7 cellular contexts compared by ENCODE assay signal in the genomic region with DNA sequence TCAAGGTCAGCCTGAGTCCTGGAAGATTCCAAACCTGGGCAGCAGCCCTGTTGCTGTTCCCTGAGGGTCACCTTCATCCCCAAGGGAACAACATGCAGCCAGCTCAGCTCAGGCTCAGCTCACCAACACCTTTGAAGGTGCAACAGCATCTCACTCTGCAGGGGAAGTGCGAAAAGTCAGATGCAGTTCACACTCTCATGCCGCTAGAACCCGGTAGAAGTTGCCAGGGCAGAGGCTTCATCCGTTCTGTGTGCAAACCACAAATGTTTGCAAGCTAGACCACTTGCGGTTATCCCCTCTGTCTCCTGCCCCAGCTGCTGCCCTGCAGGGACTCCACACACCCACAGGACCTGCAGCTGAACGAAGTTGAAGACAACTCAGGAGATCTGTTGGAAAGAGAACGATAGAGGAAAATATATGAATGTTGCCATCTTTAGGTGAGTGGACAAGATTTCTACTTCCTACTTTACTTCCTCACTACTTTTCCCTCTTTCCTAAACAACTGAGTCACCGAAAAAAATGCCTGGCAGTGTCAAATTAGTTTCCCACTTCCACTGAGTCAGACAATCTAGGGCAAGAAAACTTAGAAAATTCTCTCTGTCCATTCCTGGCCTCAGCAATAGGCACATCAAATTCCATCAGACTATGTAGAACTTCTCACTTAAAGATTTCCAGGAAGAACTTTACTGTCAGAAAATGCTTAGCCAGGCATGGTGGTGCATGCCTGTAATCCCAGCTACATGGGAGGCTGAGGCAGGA. TPM values are rescaled to one million over a fixed set of nuclear protein-coding genes. Genes with fewer than 3 reads are reported as not detected.
A peak's percentile ranks its signal among the peaks of the same experiment; 100 is the strongest.
DNase-seq lines count a peak whose midpoint lies in the region; ATAC-seq and TF ChIP-seq lines count a peak whose summit lies in the region.

No MANE protein-coding gene starts in this region.

- peak overlapping the region; percentile 70 for H3K4me2 ChIP-seq in Loucy (ENCODE audit: low read depth, low read length, poor library complexity, severe bottlenecking)

- peak overlapping the region; percentile 48 for H3K4me3 Mint-ChIP-seq in activated T-cell treated with anti-CD3 and anti-CD28 coated beads, Interleukin-2, amount 50 U/mL, for 4 hours

- no peaks in the 10 kb centered on the region for H3K9me3 Mint-ChIP-seq in activated T-cell treated with anti-CD3 and anti-CD28 coated beads, Interleukin-2, amount 50 U/mL, for 4 hours

- no peaks in the 10 kb centered on the region for H3K79me2 ChIP-seq in Loucy (ENCODE audit: insufficient read depth, low read length)

- H3K4me3 ChIP-seq in Loucy (ENCODE audit: low read length, poor library complexity, severe bottlenecking): peak overlapping the region; percentile 58

- no peak for DNase-seq in activated T-cell treated with anti-CD3 and anti-CD28 coated beads, Interleukin-2, amount 50 U/mL, for 4 hours
- DNase-seq in stimulated activated CD8-positive, alpha-beta memory T cell treated with anti-CD3 and anti-CD28 coated beads, Interleukin-7, amount 100 ng/mL, for 24 hours (ENCODE audit: low read depth): peak; percentile 8
- DNase-seq in middle frontal gyrus (ENCODE audit: extremely low spot score, low spot score): no peak
- DNase-seq in NCI-H774 (lab: John Stamatoyannopoulos, UW): no peak

- H3K36me3 Mint-ChIP-seq in activated T-cell treated with anti-CD3 and anti-CD28 coated beads, Interleukin-2, amount 50 U/mL, for 4 hours (ENCODE audit: insufficient read depth): no peaks in the 10 kb centered on the region

- peak overlapping the region; percentile 53 for H3K9ac ChIP-seq in Loucy (ENCODE audit: low read depth, low read length, poor library complexity, severe bottlenecking)

- no peaks in the 10 kb centered on the region for H3K9me2 ChIP-seq in Loucy (replicated peaks; ENCODE audit: low read depth, low read length)

- ATAC-seq in GM19035 (IDR thresholded peaks at IDR 0.05; ENCODE audit: unreplicated experiment) (peak; percentile 63), GM21717 (IDR thresholded peaks at IDR 0.05; ENCODE audit: unreplicated experiment) (no peak)
- peak; percentile 43 to 68 for ATAC-seq in activated T-cell treated with anti-CD3 and anti-CD28 coated beads, Interleukin-2, amount 50 U/mL, for 4 hours

- no peaks in the 10 kb centered on the region for H3K27me3 ChIP-seq in Loucy (ENCODE audit: insufficient read depth, low read length, poor library complexity, severe bottlenecking)

- H3K27me3 Mint-ChIP-seq in activated T-cell treated with anti-CD3 and anti-CD28 coated beads, Interleukin-2, amount 50 U/mL, for 4 hours (ENCODE audit: low read depth): peaks cover 6% of the 10 kb centered on the region

- peaks cover 30% of the 10 kb centered on the region for H3K4me1 Mint-ChIP-seq in activated T-cell treated with anti-CD3 and anti-CD28 coated beads, Interleukin-2, amount 50 U/mL, for 4 hours (ENCODE audit: low read depth)

- H4K20me1 ChIP-seq in Loucy (ENCODE audit: insufficient read depth, low read length, poor library complexity, severe bottlenecking): no peaks in the 10 kb centered on the region

- H3K36me3 ChIP-seq in Loucy (ENCODE audit: insufficient read depth, low read length): no peaks in the 10 kb centered on the region

- H3F3A ChIP-seq in Loucy (ENCODE audit: low read depth): no peaks in the 10 kb centered on the region

- H3K9me3 ChIP-seq in Loucy (ENCODE audit: insufficient read depth, low read depth, low read length): no peaks in the 10 kb centered on the region

- no peak for TF ChIP-seq CTCF in Loucy (conservative IDR thresholded peaks at IDR 0.05; ENCODE audit: low read length)

- no peak overlapping the region for H2AFZ ChIP-seq in Loucy (ENCODE audit: low read length)

- H3K4me1 ChIP-seq in Loucy (ENCODE audit: insufficient read depth, low read length, poor library complexity, severe bottlenecking): peaks cover 55% of the 10 kb centered on the region

RNA-seq across cellular contexts. Expression of a gene that starts 1.8 kb away (rescaled TPM):
- total RNA-seq in activated T-cell treated with anti-CD3 and anti-CD28 coated beads, Interleukin-2, amount 50 U/mL, for 4 hours: under 1 TPM in 1 of 3 donors, not detected in 2; 0.41 TPM

RNA-seq across cellular contexts. Expression of a gene that starts 19.6 kb away (rescaled TPM):
- total RNA-seq in activated T-cell treated with anti-CD3 and anti-CD28 coated beads, Interleukin-2, amount 50 U/mL, for 4 hours: 10 to 100 TPM; 30.2 to 36.7 (median 36.3) TPM

RNA-seq across cellular contexts. Expression of a gene that starts 26.3 kb away (rescaled TPM):
- total RNA-seq in activated T-cell treated with anti-CD3 and anti-CD28 coated beads, Interleukin-2, amount 50 U/mL, for 4 hours: 1 to 10 TPM in 2 of 3 donors, under 1 TPM in 1; 0.98 to 1.3 (median 1.2) TPM
